20 cellular contexts compared by ENCODE assay signal in genomic region chr21:44438531-44439210, GRCh38. TPM values are rescaled to one million over a fixed set of nuclear protein-coding genes. Genes with fewer than 3 reads are reported as not detected.
DNase-seq lines count a peak whose midpoint lies in the region; ATAC-seq and TF ChIP-seq lines count a peak whose summit lies in the region.
"Had no signal": no experiment of that assay in that cellular context is flagged by ENCODE, and none has a peak within 500 bp of the region (broad histone marks: within the 10 kb centered on the region; RNA-seq: fewer than 3 reads in every experiment).

No MANE protein-coding gene starts in this region.

- TF ChIP-seq CTCF in HEK293 (tag by site-specific recombination; IDR thresholded peaks at IDR 0.05): no peak
- no peak for TF ChIP-seq CTCF in body of pancreas (IDR thresholded peaks at IDR 0.05)
- TF ChIP-seq CTCF in sigmoid colon (IDR thresholded peaks at IDR 0.05): no peak

- H3K27me3 Mint-ChIP-seq in activated T-cell treated with anti-CD3 and anti-CD28 coated beads, Interleukin-2, amount 50 U/mL, for 4 hours (ENCODE audit: low read depth): no peaks in the 10 kb centered on the region
- H3K27me3 Mint-ChIP-seq: activated naive CD4-positive, alpha-beta T cell treated with anti-CD3 and anti-CD28 coated beads, Interleukin-2, amount 50 U/mL, for 24 hours had no signal

- intact Hi-C loops in body of pancreas (cut with DNase I): no loop called here
- intact Hi-C loops in sigmoid colon (cut with DNase I): loop anchor here (2.0 to 5.0 kb wide), 2 partner anchors 16 to 101 kb away; partner anchors contain the start of genes CFAP410 and LRRC3

- no peaks in the 10 kb centered on the region for H3K9me3 ChIP-seq in HEK293 (ENCODE audit: control insufficient read depth, insufficient read depth, low read depth, low read length)
- H3K9me3 ChIP-seq in body of pancreas: no peaks in the 10 kb centered on the region
- no peaks in the 10 kb centered on the region for H3K9me3 ChIP-seq in sigmoid colon

- TF ChIP-seq EP300 in sigmoid colon (IDR thresholded peaks at IDR 0.05): peak in 3 of 4 donors; percentile 23 to 72 (median 54)

- no peak for TF ChIP-seq POLR2A in body of pancreas (IDR thresholded peaks at IDR 0.05)
- no peak for TF ChIP-seq POLR2A in sigmoid colon (IDR thresholded peaks at IDR 0.05)

- H3K9me3 Mint-ChIP-seq in activated T-cell treated with anti-CD3 and anti-CD28 coated beads, Interleukin-2, amount 50 U/mL, for 4 hours: no peaks in the 10 kb centered on the region
- H3K9me3 Mint-ChIP-seq: activated naive CD4-positive, alpha-beta T cell treated with anti-CD3 and anti-CD28 coated beads, Interleukin-2, amount 50 U/mL, for 24 hours; T-helper 2 cell treated with Interferon-gamma antibody and Interleukin-4, amounts not matched to agents 5 μg/mL and 100 μg/mL, for 36 hours had no signal

- H3K36me3 ChIP-seq in HEK293 (ENCODE audit: control insufficient read depth in 2 of 2, insufficient read depth in 1 of 2, low read length in 2 of 2) (no peaks in the 10 kb centered on the region), body of pancreas (replicated peaks in 1 of 2; ENCODE audit: insufficient read depth in 1 of 2, low read depth in 2 of 2) (no peaks in the 10 kb centered on the region), sigmoid colon (no peaks in the 10 kb centered on the region)

- no peak overlapping the region for H3K4me3 ChIP-seq in HEK293 (ENCODE audit: low read depth, low read length)
- no peak overlapping the region for H3K4me3 ChIP-seq in body of pancreas
- peak overlapping the region; percentile 14 to 42 (median 28) for H3K4me3 ChIP-seq in sigmoid colon
- H3K4me3 ChIP-seq: GM12878 had no signal

- ATAC-seq in body of pancreas (peak; percentile 75), left lobe of liver (peak; percentile 95)
- no peak for ATAC-seq in activated T-cell treated with anti-CD3 and anti-CD28 coated beads, Interleukin-2, amount 50 U/mL, for 4 hours
- ATAC-seq: GM12878 had no signal

- no peaks in the 10 kb centered on the region for H3K4me1 Mint-ChIP-seq in activated T-cell treated with anti-CD3 and anti-CD28 coated beads, Interleukin-2, amount 50 U/mL, for 4 hours (ENCODE audit: low read depth)
- H3K4me1 Mint-ChIP-seq: activated naive CD4-positive, alpha-beta T cell treated with anti-CD3 and anti-CD28 coated beads, Interleukin-2, amount 50 U/mL, for 24 hours had no signal

- POLR2A ChIA-PET in HEK293 (lab: Yijun Ruan, JAX): no interaction called here

- CTCF ChIA-PET in HEK293 (lab: Yijun Ruan, JAX): interaction anchor here (0.6 kb wide), 1 partner anchor 51 kb away, joined by 3 read pairs; no protein-coding TSS in a partner anchor

- no peak overlapping the region for H3K4me3 Mint-ChIP-seq in activated T-cell treated with anti-CD3 and anti-CD28 coated beads, Interleukin-2, amount 50 U/mL, for 4 hours
- H3K4me3 Mint-ChIP-seq: activated naive CD4-positive, alpha-beta T cell treated with anti-CD3 and anti-CD28 coated beads, Interleukin-2, amount 50 U/mL, for 24 hours; T-helper 2 cell treated with Interferon-gamma antibody and Interleukin-4, amounts not matched to agents 5 μg/mL and 100 μg/mL, for 36 hours had no signal

- DNase-seq in body of pancreas (peak; percentile 44 to 78 (median 54)), left lobe of liver (ENCODE audit: low spot score) (peak; percentile 94), sigmoid colon (peak; percentile 87), NCI-H1048 (lab: John Stamatoyannopoulos, UW) (no peak), AML-193 (lab: John Stamatoyannopoulos, UW) (no peak)
- DNase-seq in activated T-cell treated with anti-CD3 and anti-CD28 coated beads, Interleukin-2, amount 50 U/mL, for 1 hour: no peak
- no peak for DNase-seq in activated T-cell treated with anti-CD3 and anti-CD28 coated beads, Interleukin-2, amount 50 U/mL, for 4 hours
- DNase-seq: COR-L47; erythroblast; glutamatergic neuron; KG1; NCI-H1417 treated with DMSO at 0.1 percent for 48 hours; NCI-H2227 treated with DMSO at 0.1 percent for 48 hours; stimulated activated CD4-positive, alpha-beta T cell treated with anti-CD3 and anti-CD28 coated beads, Interleukin-15, amount 100 ng/mL, for 24 hours had no signal

- WGBS in body of pancreas, 2 donors: 10 to 34% methylated on average over 13 to 34 of the region's 34 CpGs
- 21 to 74% methylated on average over 34 of the region's 34 CpGs for WGBS in sigmoid colon, 2 donors

- H3K27me3 ChIP-seq in body of pancreas (no peaks in the 10 kb centered on the region), sigmoid colon (no peaks in the 10 kb centered on the region)
- H3K27me3 ChIP-seq: dorsolateral prefrontal cortex had no signal

- no peaks in the 10 kb centered on the region for H3K4me1 ChIP-seq in HEK293 (ENCODE audit: control insufficient read depth, insufficient read depth, low read length)
- peaks cover 12% of the 10 kb centered on the region for H3K4me1 ChIP-seq in body of pancreas
- peaks cover 0 to 32% (median 25%) of the 10 kb centered on the region in 4 donors for H3K4me1 ChIP-seq in sigmoid colon
- H3K4me1 ChIP-seq: parathyroid adenoma had no signal

- no peak overlapping the region for H3K27ac ChIP-seq in HEK293 (ENCODE audit: extremely low read depth, low read depth, low read length)
- H3K27ac ChIP-seq in body of pancreas: no peak overlapping the region
- H3K27ac ChIP-seq in sigmoid colon: peak overlapping the region; percentile 53 to 81 (median 74)
- H3K27ac ChIP-seq: dorsolateral prefrontal cortex, parathyroid adenoma had no signal

- H3K36me3 Mint-ChIP-seq in activated T-cell treated with anti-CD3 and anti-CD28 coated beads, Interleukin-2, amount 50 U/mL, for 4 hours (ENCODE audit: insufficient read depth): no peaks in the 10 kb centered on the region
- H3K36me3 Mint-ChIP-seq: activated naive CD4-positive, alpha-beta T cell treated with anti-CD3 and anti-CD28 coated beads, Interleukin-2, amount 50 U/mL, for 24 hours had no signal

TF ChIP-seq in HEK293, 187 proteins besides CTCF, POLR2A, EP300 and RAD21:
- TF ChIP-seq KLF1 (tag by site-specific recombination; IDR thresholded peaks at IDR 0.05) (peak; percentile 37), ZNF174 (tag by site-specific recombination; IDR thresholded peaks at IDR 0.05) (no peak), ZNF354C (tag by site-specific recombination; IDR thresholded peaks at IDR 0.05; ENCODE audit: borderline replicate concordance, low read depth) (no peak), ZNF146 (tag by site-specific recombination; IDR thresholded peaks at IDR 0.05) (no peak), KLF17 (tag by site-specific recombination; IDR thresholded peaks at IDR 0.05) (peak; percentile 48; the same call in 1 of the 2 replicates), ZNF433 (tag by site-specific recombination; IDR thresholded peaks at IDR 0.05; ENCODE audit: low read depth) (no peak)

RNA-seq across cellular contexts. Expression of gene LRRC3, which starts 16.6 kb away (rescaled TPM):
- total RNA-seq in body of pancreas: 1 to 10 TPM in 1 of 2 donors, under 1 TPM in 1; 0.33 to 1.0 TPM
- 22.0 TPM for total RNA-seq in left lobe of liver
- 1 to 10 TPM; 3.9 to 7.1 (median 5.4) TPM for total RNA-seq in sigmoid colon
- 1 to 10 TPM in 1 of 3 donors, under 1 TPM in 2; under 0.01 to 2.9 (median 0.46) TPM for polyA plus RNA-seq in sigmoid colon
- total RNA-seq in activated T-cell treated with anti-CD3 and anti-CD28 coated beads, Interleukin-2, amount 50 U/mL, for 4 hours: under 1 TPM; 0.24 to 0.57 (median 0.35) TPM

Comparison
In these comparisons a context has a peak if more than half of its experiments do, and no peak if none do; other contexts are left out.
1. H3K27ac ChIP-seq: peak in sigmoid colon (4 of 4); none in HEK293 (single experiment) and body of pancreas (0 of 4).
2. H3K4me3 ChIP-seq: peak in sigmoid colon (4 of 4); none in HEK293 (single experiment) and body of pancreas (0 of 2).
3. ATAC-seq: peak in body of pancreas (single experiment) and left lobe of liver (single experiment); none in activated T-cell treated with anti-CD3 and anti-CD28 coated beads, Interleukin-2, amount 50 U/mL, for 4 hours (0 of 2).
4. DNase-seq: peak in body of pancreas (4 of 4), left lobe of liver (single experiment) and sigmoid colon (single experiment); none in NCI-H1048 (single experiment), AML-193 (0 of 2), activated T-cell treated with anti-CD3 and anti-CD28 coated beads, Interleukin-2, amount 50 U/mL, for 1 hour (single experiment) and activated T-cell treated with anti-CD3 and anti-CD28 coated beads, Interleukin-2, amount 50 U/mL, for 4 hours (single experiment).